In genomic region chrX:107775734-107776511, GRCh38 we compare ENCODE assay signal across 1 cellular context.
TF ChIP-seq lines count a peak whose summit lies in the region.

Gene TSC22D3, minus strand, starts transcription at chrX:107775787. Its CDS starts 368 bp downstream, at chrX:107775419.

TF ChIP-seq in K562, 482 proteins besides CTCF, POLR2A, EP300 and RAD21 (continued from another document):
- TF ChIP-seq PKNOX1 (IDR thresholded peaks at IDR 0.05) (peak; percentile 55), RB1 (IDR thresholded peaks at IDR 0.05; ENCODE audit: low read depth) (peak; percentile 24; the same call in 1 of the 2 replicates), TFAP4 (CRISPR knock-in tag; IDR thresholded peaks at IDR 0.05; ENCODE audit: borderline replicate concordance) (peak; percentile 66; the same call in 1 of the 2 replicates), HMBOX1 (IDR thresholded peaks at IDR 0.05) (peak; percentile 38; the same call in 1 of the 2 replicates), POLR2G (IDR thresholded peaks at IDR 0.05; ENCODE audit: low read depth, low read length) (peak; percentile 60; the same call in 1 of the 2 replicates), MEIS2 (IDR thresholded peaks at IDR 0.05; ENCODE audit: partially characterized antibody) (peak; percentile 49), NR4A1 (CRISPR knock-in tag; IDR thresholded peaks at IDR 0.05) (no peak), NR4A1 (tag; IDR thresholded peaks at IDR 0.05) (no peak), MNT (conservative IDR thresholded peaks at IDR 0.05) (peak in 1 of 2 experiments; percentile 39; a peak in 1 of 4 replicates), RBM17 (IDR thresholded peaks at IDR 0.05; ENCODE audit: borderline replicate concordance, low read depth, low read length) (no peak), JUND (IDR thresholded peaks at IDR 0.05; ENCODE audit: borderline replicate concordance, low read depth, low read length) (peak; percentile 23; the same call in 1 of the 2 replicates), JUND (tag; IDR thresholded peaks at IDR 0.05; ENCODE audit: borderline replicate concordance, low read depth, low read length) (no peak), AFF1 (IDR thresholded peaks at IDR 0.05; ENCODE audit: low read depth in 1 of 2, partially characterized antibody in 2 of 2) (no peak), CTBP1 (IDR thresholded peaks at IDR 0.05; ENCODE audit: borderline replicate concordance) (peak; percentile 62), ETS2 (tag; IDR thresholded peaks at IDR 0.05; ENCODE audit: borderline replicate concordance, poor library complexity, severe bottlenecking) (no peak)
TF ChIP-seq in K562: peak in this region for 18.
